In the genomic region with DNA sequence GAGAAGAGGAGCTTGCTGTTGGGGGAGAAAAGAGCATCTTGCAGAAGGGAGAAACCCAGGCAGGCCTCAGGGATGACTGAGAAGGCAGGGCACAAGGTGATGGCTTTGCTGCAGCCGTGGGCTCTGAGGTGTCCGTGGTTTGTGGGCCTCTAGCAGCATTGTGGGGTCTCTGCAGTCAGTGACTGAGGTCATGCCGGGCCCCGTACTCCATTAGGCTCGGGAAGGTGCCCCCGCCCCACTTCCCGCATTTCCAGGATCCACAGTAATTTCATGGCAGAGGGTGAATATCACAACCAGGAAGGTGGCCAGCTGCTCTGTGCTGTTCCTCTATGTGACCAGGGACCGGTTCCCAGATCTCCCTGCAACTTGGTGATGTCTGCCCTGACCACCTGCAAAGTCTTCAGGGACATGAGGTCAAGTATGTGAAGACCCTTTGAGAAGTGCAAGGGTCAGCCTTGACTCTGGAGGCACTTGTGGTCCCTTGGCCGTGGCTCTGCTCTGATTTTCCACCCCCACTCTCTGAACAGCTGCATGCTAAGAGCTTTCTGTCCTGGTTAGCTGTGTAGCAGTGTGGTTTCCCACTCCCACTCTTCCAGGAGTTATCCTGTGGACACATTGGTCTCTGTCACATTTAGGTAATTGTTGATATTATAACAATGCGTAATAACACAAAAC, we compare ENCODE assay signal across 12 cellular contexts. TPM values are rescaled to one million over a fixed set of nuclear protein-coding genes. Genes with fewer than 3 reads are reported as not detected.
DNase-seq lines count a peak whose midpoint lies in the region; FAIRE-seq and TF ChIP-seq lines count a peak whose summit lies in the region.
"Had no signal": no experiment of that assay in that cellular context is flagged by ENCODE, and none has a peak within 500 bp of the region (broad histone marks: within the 10 kb centered on the region; RNA-seq: fewer than 3 reads in every experiment).

No MANE protein-coding gene starts in this region.

- FAIRE-seq in GM12892 (lab: Jason Lieb, UNC) = peak; percentile 71
- FAIRE-seq: K562 had no signal

- H3K4me1 ChIP-seq in spleen = peaks cover 13 to 71% (median 67%) of the 10 kb centered on the region in 6 donors

- CTCF ChIA-PET in activated CD4-positive, alpha-beta memory T cell treated with anti-CD3 and anti-CD28 coated beads for 36 hours (lab: Charles Lee) = interaction anchor here (0.9 kb wide), 1 partner anchor 115 kb away, joined by 3 read pairs; no protein-coding TSS in a partner anchor
- CTCF ChIA-PET in HEK293T (lab: Yijun Ruan, JAX) = interaction anchor here (0.5 kb wide), 1 partner anchor 661 kb away, joined by 3 read pairs; no protein-coding TSS in a partner anchor

- H3K4me3 Mint-ChIP-seq in activated CD4-positive, alpha-beta memory T cell treated with anti-CD3 and anti-CD28 coated beads for 36 hours = peak overlapping the region; percentile 87
- peak overlapping the region; percentile 94 to 98 (median 97) for H3K4me3 Mint-ChIP-seq in immature natural killer cell

- peak overlapping the region in 6 of 8 donors; percentile 66 to 88 (median 78) for H3K4me3 ChIP-seq in spleen
- H3K4me3 ChIP-seq: K562 had no signal

- DNase-seq in GM12892 (ENCODE audit: insufficient read length) (no peak), immature natural killer cell (no peak), spleen (peak; percentile 63), SKM-1 (lab: John Stamatoyannopoulos, UW; ENCODE audit: unreplicated experiment) (no peak), HEK293T (ENCODE audit: extremely low spot score) (no peak), AG08396 (ENCODE audit: low spot score) (no peak)
- DNase-seq in activated CD4-positive, alpha-beta memory T cell treated with anti-CD3 and anti-CD28 coated beads for 36 hours = no peak
- DNase-seq in stimulated activated CD4-positive, alpha-beta T cell treated with anti-CD3 and anti-CD28 coated beads, Interleukin-4, amount 100 ng/mL, for 4 hours = no peak
- DNase-seq: activated CD8-positive, alpha-beta memory T cell treated with anti-CD3 and anti-CD28 coated beads, Interleukin-2, amount 50 U/mL, for 4 hours; stimulated activated naive CD4-positive, alpha-beta T cell treated with Interleukin-2 at 50 U/mL for 16 hours had no signal

- 48 to 74% (median 54%) methylated on average over 10 of the region's 10 CpGs for WGBS in spleen, 5 donors

- no peak for TF ChIP-seq POLR2A in GM12892 (IDR thresholded peaks at IDR 0.05; ENCODE audit: low read depth, low read length)
- TF ChIP-seq POLR2A in spleen (IDR thresholded peaks at IDR 0.05) = no peak

- peaks cover 19% of the 10 kb centered on the region for H3K36me3 Mint-ChIP-seq in activated CD4-positive, alpha-beta memory T cell treated with anti-CD3 and anti-CD28 coated beads for 36 hours
- peaks cover 0 to 3% (median 0%) of the 10 kb centered on the region in 3 donors for H3K36me3 Mint-ChIP-seq in immature natural killer cell

- H3K27ac Mint-ChIP-seq in activated CD4-positive, alpha-beta memory T cell treated with anti-CD3 and anti-CD28 coated beads for 36 hours = peak overlapping the region; percentile 63
- peak overlapping the region; percentile 94 to 99 (median 96) for H3K27ac Mint-ChIP-seq in immature natural killer cell

- peak overlapping the region in 6 of 8 donors; percentile 34 to 100 (median 100) for H3K27ac ChIP-seq in spleen

- TF ChIP-seq CTCF in spleen (IDR thresholded peaks at IDR 0.05 in 8 of 11, conservative IDR thresholded peaks at IDR 0.05 in 3 of 11) = no peak

- intact Hi-C loops in activated CD4-positive, alpha-beta memory T cell treated with anti-CD3 and anti-CD28 coated beads for 36 hours (cut with micrococcal nuclease) = no loop called here
- intact Hi-C loops in spleen (cut with DNase I; ENCODE audit: low total_unique reads) = loop anchor here (10.0 kb wide), 1 partner anchor 65 kb away; no protein-coding TSS in a partner anchor

- H3K36me3 ChIP-seq in spleen = peaks cover 0 to 17% (median 0%) of the 10 kb centered on the region in 6 donors
- H3K36me3 ChIP-seq: ovary had no signal

- H3K27me3 Mint-ChIP-seq in activated CD4-positive, alpha-beta memory T cell treated with anti-CD3 and anti-CD28 coated beads for 36 hours = no peaks in the 10 kb centered on the region
- peaks cover 18 to 50% (median 26%) of the 10 kb centered on the region in 3 donors for H3K27me3 Mint-ChIP-seq in immature natural killer cell (ENCODE audit: low read depth in 3 of 3)

- H3K9me3 ChIP-seq in spleen = no peaks in the 10 kb centered on the region
- H3K9me3 ChIP-seq: ovary had no signal

- POLR2A ChIA-PET in activated CD4-positive, alpha-beta memory T cell treated with anti-CD3 and anti-CD28 coated beads for 36 hours (lab: Charles Lee) = interaction anchor here (1.1 to 3.0 kb wide), 2 partner anchors 12 to 17 kb away, joined by 3 to 18 read pairs; no protein-coding TSS in a partner anchor
- POLR2A ChIA-PET in HEK293T (lab: Yijun Ruan, JAX) = no interaction called here

- H3K9me3 Mint-ChIP-seq in activated CD4-positive, alpha-beta memory T cell treated with anti-CD3 and anti-CD28 coated beads for 36 hours = no peaks in the 10 kb centered on the region
- H3K9me3 Mint-ChIP-seq in immature natural killer cell = no peaks in the 10 kb centered on the region

- H3K27me3 ChIP-seq in spleen (replicated peaks in 1 of 7) = no peaks in the 10 kb centered on the region
- H3K27me3 ChIP-seq: ovary had no signal

- H3K4me1 Mint-ChIP-seq in activated CD4-positive, alpha-beta memory T cell treated with anti-CD3 and anti-CD28 coated beads for 36 hours (ENCODE audit: low read depth) = peaks cover 59% of the 10 kb centered on the region
- peaks cover 70% of the 10 kb centered on the region in 2 donors for H3K4me1 Mint-ChIP-seq in immature natural killer cell

TF ChIP-seq in HEK293T, 16 proteins besides CTCF, POLR2A, EP300 and RAD21:
- TF ChIP-seq ARNT (IDR thresholded peaks at IDR 0.05) = no peak
- no peak for TF ChIP-seq LEF1 (IDR thresholded peaks at IDR 0.05; ENCODE audit: borderline replicate concordance)

RNA-seq across cellular contexts. Expression of a gene that starts 3.6 kb away (rescaled TPM):
- 39.1 TPM for polyA plus RNA-seq in GM12892 (2012; ENCODE audit: missing spikeins)
- total RNA-seq in activated CD4-positive, alpha-beta memory T cell treated with anti-CD3 and anti-CD28 coated beads for 36 hours = 100 to 1,000 TPM; 134 to 145 TPM
- 10 to 100 TPM; 24.7 to 89.9 (median 47.2) TPM for polyA plus RNA-seq in immature natural killer cell
- 100 to 1,000 TPM in 1 of 7 donors, 10 to 100 TPM in 6; 71.6 to 111 (median 85.8) TPM for total RNA-seq in spleen
- polyA plus RNA-seq in spleen = 10 to 100 TPM; 21.8 to 43.3 (median 43.1) TPM
